ENCODE assay signal across 1 cellular context in the genomic region with DNA sequence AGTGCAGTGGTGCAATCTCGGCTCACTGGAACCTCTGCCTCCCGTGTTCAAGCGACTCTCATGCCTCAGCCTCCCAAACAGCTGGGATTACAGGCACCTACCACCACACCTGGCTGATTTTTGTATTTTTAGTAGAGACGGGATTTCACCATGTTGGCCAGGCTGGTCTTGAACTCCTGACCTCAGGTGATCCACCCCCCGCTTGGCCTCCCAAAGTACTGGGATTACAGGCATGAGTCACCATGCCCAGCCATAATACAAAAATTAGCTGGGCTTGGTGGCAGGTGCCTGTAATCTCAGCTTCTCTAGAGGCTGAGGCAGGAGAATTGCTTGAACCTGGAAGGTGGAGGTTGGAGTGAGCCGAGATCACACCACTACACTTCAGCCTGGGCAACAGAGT.
TF ChIP-seq lines count a peak whose summit lies in the region.

No MANE protein-coding gene starts in this region.

TF ChIP-seq in HEK293, 187 proteins besides CTCF, POLR2A, EP300 and RAD21:
- peak; percentile 82 for TF ChIP-seq ZNF449 (tag by site-specific recombination; IDR thresholded peaks at IDR 0.05)
- TF ChIP-seq GLIS1 (tag by site-specific recombination; IDR thresholded peaks at IDR 0.05) = peak; percentile 63
TF ChIP-seq in HEK293: peak in this region for 2; not testable (repeated sequence) for 185.
